ENCODE assay signal across 23 cellular contexts in the genomic region with DNA sequence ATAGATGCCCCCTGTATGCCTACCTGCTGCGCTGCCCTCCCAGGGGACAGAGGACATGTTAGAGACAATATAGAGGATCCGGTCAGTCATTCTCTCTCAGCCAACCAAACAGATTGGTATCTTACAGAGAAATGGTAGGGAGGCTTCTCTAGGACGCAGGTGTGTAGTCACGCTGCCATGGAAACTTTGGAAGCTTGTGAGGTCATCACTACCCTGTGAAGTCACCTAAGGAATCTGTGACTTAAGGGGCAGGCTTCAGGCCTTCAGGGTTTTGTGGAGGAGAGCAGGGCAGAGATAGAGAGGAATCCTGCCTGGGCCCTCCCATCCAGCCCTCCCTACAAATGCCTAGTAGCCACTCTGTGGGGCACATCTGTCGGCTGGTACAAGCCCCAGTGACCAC. TPM values are rescaled to one million over a fixed set of nuclear protein-coding genes. Genes with fewer than 3 reads are reported as not detected.
DNase-seq lines count a peak whose midpoint lies in the region; ATAC-seq and TF ChIP-seq lines count a peak whose summit lies in the region.
"Had no signal": no experiment of that assay in that cellular context is flagged by ENCODE, and none has a peak within 500 bp of the region (broad histone marks: within the 10 kb centered on the region; RNA-seq: fewer than 3 reads in every experiment).

Gene DPEP2NB, minus strand, starts transcription at position 231 of the 400 bp plus-strand sequence. Its CDS starts 141 bp downstream, at position 90.

- no peaks in the 10 kb centered on the region for H3K9me3 ChIP-seq in CD8-positive, alpha-beta T cell (ENCODE audit: low read length)
- no peaks in the 10 kb centered on the region for H3K9me3 ChIP-seq in HEK293 (ENCODE audit: control insufficient read depth, insufficient read depth, low read depth, low read length)
- H3K9me3 ChIP-seq in parathyroid adenoma (ENCODE audit: control insufficient read depth, low read length) = no peaks in the 10 kb centered on the region
- H3K9me3 ChIP-seq: SJCRH30 had no signal

- no peak for DNase-seq in CD8-positive, alpha-beta T cell
- DNase-seq in endothelial cell (ENCODE audit: low spot score) (no peak), globus pallidus (ENCODE audit: low spot score) (no peak), posterior cingulate gyrus (no peak), NCI-H2171 (lab: John Stamatoyannopoulos, UW) (no peak)
- DNase-seq: AML-193, COR-L47, DMS153, HFFc6, NCI-H1417 treated with DMSO at 0.1 percent for 48 hours, NCI-H187 treated with DMSO at 0.1 percent for 48 hours, NCI-H2171 treated with DMSO at 0.1 percent for 48 hours, NCI-H446 treated with DMSO at 0.1 percent for 48 hours, SJCRH30 had no signal

- intact Hi-C loops in CD8-positive, alpha-beta T cell (cut with DNase I, micrococcal nuclease) = no loop called here
- intact Hi-C loops in posterior cingulate gyrus (cut with DNase I) = no loop called here

- TF ChIP-seq CTCF in CD8-positive, alpha-beta T cell (IDR thresholded peaks at IDR 0.05) = no peak
- TF ChIP-seq CTCF in HEK293 (tag by site-specific recombination; IDR thresholded peaks at IDR 0.05) (no peak), endothelial cell (IDR thresholded peaks at IDR 0.05; ENCODE audit: unreplicated experiment) (no peak), parathyroid adenoma (IDR thresholded peaks at IDR 0.05) (no peak)

- no peak within 1 kb of the TSS for H3K27ac ChIP-seq in CD8-positive, alpha-beta T cell (ENCODE audit: low read depth, low read length)
- no peak within 1 kb of the TSS for H3K27ac ChIP-seq in HEK293 (ENCODE audit: extremely low read depth, low read depth, low read length)
- H3K27ac ChIP-seq in parathyroid adenoma = no peak within 1 kb of the TSS
- H3K27ac ChIP-seq: KMS-11, SJCRH30 had no signal

- peaks cover 14% of the 10 kb centered on the region for H3K4me1 Mint-ChIP-seq in CD8-positive, alpha-beta T cell (ENCODE audit: low read depth)
- H3K4me1 Mint-ChIP-seq in endothelial cell (ENCODE audit: unreplicated experiment) = peaks cover 7% of the 10 kb centered on the region

- CTCF ChIA-PET in CD8-positive, alpha-beta T cell (lab: Charles Lee) = interaction anchor here (1.0 to 1.5 kb wide), 5 partner anchors 15 to 199 kb away, joined by 3 to 4 read pairs (median 4); no protein-coding TSS in a partner anchor
- CTCF ChIA-PET in HEK293 (lab: Yijun Ruan, JAX) = interaction anchor here (0.6 to 1.0 kb wide), 2 partner anchors 22 to 309 kb away, joined by 4 to 7 read pairs; no protein-coding TSS in a partner anchor

- no peaks in the 10 kb centered on the region for H3K9me3 Mint-ChIP-seq in CD8-positive, alpha-beta T cell
- no peaks in the 10 kb centered on the region for H3K9me3 Mint-ChIP-seq in endothelial cell (ENCODE audit: unreplicated experiment)
- H3K9me3 Mint-ChIP-seq: CD14-positive monocyte, HFFc6 had no signal

- H3K36me3 Mint-ChIP-seq in CD8-positive, alpha-beta T cell = peaks cover 5% of the 10 kb centered on the region
- no peaks in the 10 kb centered on the region for H3K36me3 Mint-ChIP-seq in endothelial cell (ENCODE audit: low read depth, unreplicated experiment)
- H3K36me3 Mint-ChIP-seq: CD14-positive monocyte had no signal

- peak within 1 kb of the TSS; percentile 22 for H3K4me3 Mint-ChIP-seq in CD8-positive, alpha-beta T cell
- H3K4me3 Mint-ChIP-seq in endothelial cell (ENCODE audit: unreplicated experiment) = no peak within 1 kb of the TSS
- H3K4me3 Mint-ChIP-seq: CD14-positive monocyte, HFFc6 had no signal

- no peak within 1 kb of the TSS for H3K4me2 ChIP-seq in parathyroid adenoma (ENCODE audit: low read length)
- H3K4me2 ChIP-seq: KMS-11 had no signal

- no peak within 1 kb of the TSS for H3K27ac Mint-ChIP-seq in CD8-positive, alpha-beta T cell
- peak within 1 kb of the TSS; percentile 42 for H3K27ac Mint-ChIP-seq in endothelial cell (ENCODE audit: unreplicated experiment)
- H3K27ac Mint-ChIP-seq: HFFc6 had no signal

- no peak for ATAC-seq in CD8-positive, alpha-beta T cell
- ATAC-seq in HG03135 (IDR thresholded peaks at IDR 0.05; ENCODE audit: unreplicated experiment) = no peak
- ATAC-seq: Panc1 had no signal

- no peaks in the 10 kb centered on the region for H3K27me3 ChIP-seq in CD8-positive, alpha-beta T cell (ENCODE audit: insufficient read depth, low read length)
- no peaks in the 10 kb centered on the region for H3K27me3 ChIP-seq in parathyroid adenoma (ENCODE audit: control insufficient read depth, insufficient read depth, low read length)
- H3K27me3 ChIP-seq: SJCRH30 had no signal

- H2AFZ ChIP-seq in parathyroid adenoma = peak within 1 kb of the TSS; percentile 5

- H3K27me3 Mint-ChIP-seq in CD8-positive, alpha-beta T cell (ENCODE audit: low read depth) = no peaks in the 10 kb centered on the region
- H3K27me3 Mint-ChIP-seq in endothelial cell (ENCODE audit: unreplicated experiment) = peaks cover 4% of the 10 kb centered on the region

- H3K36me3 ChIP-seq in CD8-positive, alpha-beta T cell (ENCODE audit: insufficient read depth, low read length) = no peaks in the 10 kb centered on the region
- no peaks in the 10 kb centered on the region; a peak in 1 of 3 replicates for H3K36me3 ChIP-seq in HEK293 (ENCODE audit: control insufficient read depth in 2 of 2, insufficient read depth in 1 of 2, low read length in 2 of 2)
- H3K36me3 ChIP-seq in parathyroid adenoma (ENCODE audit: control insufficient read depth, insufficient read depth, low read length) = no peaks in the 10 kb centered on the region
- H3K36me3 ChIP-seq: SJCRH30 had no signal

- H3K9ac ChIP-seq in parathyroid adenoma = no peak within 1 kb of the TSS
- H3K9ac ChIP-seq: KMS-11 had no signal

- peaks cover 17% of the 10 kb centered on the region for H3K4me1 ChIP-seq in CD8-positive, alpha-beta T cell (ENCODE audit: insufficient read depth, low read length)
- H3K4me1 ChIP-seq in HEK293 (ENCODE audit: control insufficient read depth, insufficient read depth, low read length) (no peaks in the 10 kb centered on the region), parathyroid adenoma (no peaks in the 10 kb centered on the region)
- H3K4me1 ChIP-seq: SJCRH30 had no signal

- no peak within 1 kb of the TSS for H3K4me3 ChIP-seq in CD8-positive, alpha-beta T cell (ENCODE audit: low read depth, low read length)
- H3K4me3 ChIP-seq in HEK293 (ENCODE audit: low read depth, low read length) (no peak within 1 kb of the TSS), parathyroid adenoma (ENCODE audit: low read depth, low read length) (no peak within 1 kb of the TSS)
- H3K4me3 ChIP-seq: SJCRH30 had no signal

- POLR2A ChIA-PET in CD8-positive, alpha-beta T cell (lab: Charles Lee) = interaction anchor here (1.4 kb wide), 1 partner anchor 9 kb away, joined by 12 read pairs; no protein-coding TSS in a partner anchor
- POLR2A ChIA-PET in HEK293 (lab: Yijun Ruan, JAX) = no interaction called here

- no peaks in the 10 kb centered on the region for H3K79me2 ChIP-seq in parathyroid adenoma

TF ChIP-seq in HEK293, 187 proteins besides CTCF, POLR2A, EP300 and RAD21:
- no peak for TF ChIP-seq ELK4 (IDR thresholded peaks at IDR 0.05; ENCODE audit: borderline replicate concordance, low read depth, low read length)
- TF ChIP-seq ZBTB21 (tag by site-specific recombination; IDR thresholded peaks at IDR 0.05) = peak; percentile 66; the same call in 1 of the 2 replicates
- TF ChIP-seq ZNF629 (tag by site-specific recombination; IDR thresholded peaks at IDR 0.05) = peak; percentile 33; the same call in 1 of the 2 replicates

RNA-seq across cellular contexts. Expression of gene DPEP2NB, which starts in this region (rescaled TPM):
- not detected for total RNA-seq in CD8-positive, alpha-beta T cell
- not detected for total RNA-seq in endothelial cell (ENCODE audit: unreplicated experiment)
- total RNA-seq: H4; HFFc6; M059J; SJCRH30; T-helper 1 cell treated with Interleukin-12 subunit alpha and Interleukin-12 subunit beta and Interleukin-4 antibody, amounts not matched to agents 30 ng/mL and 1 ng/mL, for 36 hours had no signal
